Comparison of ENCODE assay signal across 8 cellular contexts in genomic region chr2:157784169-157784822, GRCh38.
DNase-seq lines count a peak whose midpoint lies in the region; ATAC-seq and TF ChIP-seq lines count a peak whose summit lies in the region.

No MANE protein-coding gene starts in this region.

- no peak overlapping the region for H3K4me3 Mint-ChIP-seq in activated CD8-positive, alpha-beta T cell treated with anti-CD3 and anti-CD28 coated beads for 36 hours
- H3K4me3 Mint-ChIP-seq in stimulated activated effector memory CD8-positive, alpha-beta T cell treated with anti-CD3 and anti-CD28 coated beads, Interleukin-12 subunit alpha, Interleukin-12 subunit beta, amount 100 ng/mL, for 72 hours: no peak overlapping the region
- H3K4me3 Mint-ChIP-seq in endothelial cell (ENCODE audit: unreplicated experiment): no peak overlapping the region

- H3K27ac Mint-ChIP-seq in activated CD8-positive, alpha-beta T cell treated with anti-CD3 and anti-CD28 coated beads for 36 hours: peak overlapping the region; percentile 67
- no peak overlapping the region for H3K27ac Mint-ChIP-seq in stimulated activated effector memory CD8-positive, alpha-beta T cell treated with anti-CD3 and anti-CD28 coated beads, Interleukin-12 subunit alpha, Interleukin-12 subunit beta, amount 100 ng/mL, for 72 hours
- H3K27ac Mint-ChIP-seq in endothelial cell (ENCODE audit: unreplicated experiment): no peak overlapping the region

- peak; percentile 45 for ATAC-seq in activated CD8-positive, alpha-beta T cell treated with anti-CD3 and anti-CD28 coated beads for 36 hours
- peak; percentile 73 for ATAC-seq in left ventricle myocardium superior
- peak; percentile 26 for ATAC-seq in stimulated activated effector memory CD8-positive, alpha-beta T cell treated with anti-CD3 and anti-CD28 coated beads, Interleukin-12 subunit alpha, Interleukin-12 subunit beta, amount 100 ng/mL, for 72 hours
- no peak for ATAC-seq in GM21619 (IDR thresholded peaks at IDR 0.05; ENCODE audit: unreplicated experiment)

- peaks cover 40% of the 10 kb centered on the region for H3K4me1 Mint-ChIP-seq in activated CD8-positive, alpha-beta T cell treated with anti-CD3 and anti-CD28 coated beads for 36 hours (ENCODE audit: low read depth)
- peaks cover 24% of the 10 kb centered on the region for H3K4me1 Mint-ChIP-seq in stimulated activated effector memory CD8-positive, alpha-beta T cell treated with anti-CD3 and anti-CD28 coated beads, Interleukin-12 subunit alpha, Interleukin-12 subunit beta, amount 100 ng/mL, for 72 hours
- peaks cover 54% of the 10 kb centered on the region for H3K4me1 Mint-ChIP-seq in endothelial cell (ENCODE audit: unreplicated experiment)

- CTCF ChIA-PET in activated CD8-positive, alpha-beta T cell treated with anti-CD3 and anti-CD28 coated beads for 36 hours (lab: Charles Lee): interaction anchor here (1.2 kb wide), 1 partner anchor 227 kb away, joined by 3 read pairs; no protein-coding TSS in a partner anchor

- no peaks in the 10 kb centered on the region for H3K9me3 Mint-ChIP-seq in activated CD8-positive, alpha-beta T cell treated with anti-CD3 and anti-CD28 coated beads for 36 hours
- H3K9me3 Mint-ChIP-seq in stimulated activated effector memory CD8-positive, alpha-beta T cell treated with anti-CD3 and anti-CD28 coated beads, Interleukin-12 subunit alpha, Interleukin-12 subunit beta, amount 100 ng/mL, for 72 hours: no peaks in the 10 kb centered on the region
- no peaks in the 10 kb centered on the region for H3K9me3 Mint-ChIP-seq in endothelial cell (ENCODE audit: unreplicated experiment)

- H3K27me3 Mint-ChIP-seq in activated CD8-positive, alpha-beta T cell treated with anti-CD3 and anti-CD28 coated beads for 36 hours: no peaks in the 10 kb centered on the region
- H3K27me3 Mint-ChIP-seq in endothelial cell (ENCODE audit: unreplicated experiment): peaks cover 1% of the 10 kb centered on the region

- peaks cover 6% of the 10 kb centered on the region for H3K36me3 Mint-ChIP-seq in activated CD8-positive, alpha-beta T cell treated with anti-CD3 and anti-CD28 coated beads for 36 hours (ENCODE audit: low read depth)
- peaks cover 10% of the 10 kb centered on the region for H3K36me3 Mint-ChIP-seq in stimulated activated effector memory CD8-positive, alpha-beta T cell treated with anti-CD3 and anti-CD28 coated beads, Interleukin-12 subunit alpha, Interleukin-12 subunit beta, amount 100 ng/mL, for 72 hours
- H3K36me3 Mint-ChIP-seq in endothelial cell (ENCODE audit: low read depth, unreplicated experiment): no peaks in the 10 kb centered on the region

- TF ChIP-seq CTCF in activated CD8-positive, alpha-beta T cell treated with anti-CD3 and anti-CD28 coated beads for 36 hours (IDR thresholded peaks at IDR 0.05): no peak
- TF ChIP-seq CTCF in endothelial cell (IDR thresholded peaks at IDR 0.05; ENCODE audit: unreplicated experiment): no peak

- POLR2A ChIA-PET in activated CD8-positive, alpha-beta T cell treated with anti-CD3 and anti-CD28 coated beads for 36 hours (lab: Charles Lee): no interaction called here

- DNase-seq in NCI-H2107 treated with DMSO at 0.1 percent for 48 hours (lab: John Stamatoyannopoulos, UW; ENCODE audit: unreplicated experiment) (peak; percentile 13), NCI-H2107 (lab: John Stamatoyannopoulos, UW) (no peak), left ventricle myocardium superior (peak; percentile 61), endothelial cell (ENCODE audit: low spot score) (no peak), DMS114 treated with DMSO at 0.1 percent for 48 hours (lab: John Stamatoyannopoulos, UW; ENCODE audit: unreplicated experiment) (no peak)
- peak; percentile 16 for DNase-seq in activated CD8-positive, alpha-beta T cell treated with anti-CD3 and anti-CD28 coated beads for 36 hours
- DNase-seq in stimulated activated effector memory CD8-positive, alpha-beta T cell treated with anti-CD3 and anti-CD28 coated beads, Interleukin-12 subunit alpha, Interleukin-12 subunit beta, amount 100 ng/mL, for 72 hours (ENCODE audit: low spot score in 2 of 2): no peak

- intact Hi-C loops in activated CD8-positive, alpha-beta T cell treated with anti-CD3 and anti-CD28 coated beads for 36 hours (cut with micrococcal nuclease): loop anchor here (5.0 kb wide), 2 partner anchors 88 to 118 kb away; no protein-coding TSS in a partner anchor
- intact Hi-C loops in left ventricle myocardium superior (cut with micrococcal nuclease): loop anchor here (10.0 kb wide), 1 partner anchor 91 kb away; the partner anchor contains the start of gene ACVR1

Comparison
In these comparisons a context has a peak if more than half of its experiments do, and no peak if none do; other contexts are left out.
1. DNase-seq: peak in NCI-H2107 treated with DMSO at 0.1 percent for 48 hours (single experiment), activated CD8-positive, alpha-beta T cell treated with anti-CD3 and anti-CD28 coated beads for 36 hours (single experiment) and left ventricle myocardium superior (single experiment); none in NCI-H2107 (single experiment), stimulated activated effector memory CD8-positive, alpha-beta T cell treated with anti-CD3 and anti-CD28 coated beads, Interleukin-12 subunit alpha, Interleukin-12 subunit beta, amount 100 ng/mL, for 72 hours (0 of 2), endothelial cell (single experiment) and DMS114 treated with DMSO at 0.1 percent for 48 hours (single experiment).